Comparison of ENCODE assay signal across 16 cellular contexts in the genomic region with DNA sequence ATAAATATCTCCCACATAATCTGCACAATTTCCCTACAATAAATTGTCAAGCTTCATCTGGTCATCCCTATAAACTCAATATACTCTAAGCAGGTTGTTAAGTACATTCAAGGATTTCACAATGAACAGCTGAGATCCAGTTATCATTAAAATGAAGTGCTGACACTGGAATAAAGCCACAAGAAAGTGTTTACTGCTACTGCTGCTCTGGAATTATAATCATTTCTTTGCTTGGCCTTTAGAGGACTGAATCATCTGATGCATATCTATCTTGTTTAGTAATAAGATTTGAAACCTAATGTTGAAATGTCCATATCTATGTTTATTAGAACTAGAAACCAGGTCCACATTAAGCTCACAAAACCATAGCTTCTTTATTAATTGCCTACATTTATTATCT.
DNase-seq lines count a peak whose midpoint lies in the region; ATAC-seq, FAIRE-seq and TF ChIP-seq lines count a peak whose summit lies in the region.
"Had no signal": no experiment of that assay in that cellular context is flagged by ENCODE, and none has a peak within 500 bp of the region (broad histone marks: within the 10 kb centered on the region; RNA-seq: fewer than 3 reads in every experiment).

No MANE protein-coding gene starts in this region.

- intact Hi-C loops in left lung (cut with DNase I), result no loop called here
- intact Hi-C loops in ovary (cut with DNase I), result no loop called here

- H3K27me3 ChIP-seq in left lung (no peaks in the 10 kb centered on the region), ovary (no peaks in the 10 kb centered on the region)
- H3K27me3 ChIP-seq: Peyer's patch, SJSA1 had no signal

- no peak overlapping the region for H3K4me3 ChIP-seq in AG09309 (ENCODE audit: control insufficient read depth, low read depth, low read length)
- H3K4me3 ChIP-seq in cardiac fibroblast (replicated peaks in 1 of 2; ENCODE audit: low read depth in 2 of 2, low read length in 2 of 2), result no peak overlapping the region
- H3K4me3 ChIP-seq in left lung, result no peak overlapping the region
- no peak overlapping the region for H3K4me3 ChIP-seq in ovary
- H3K4me3 ChIP-seq: Peyer's patch, SJSA1 had no signal

- DNase-seq in AG09309 (ENCODE audit: low read depth) (peak; percentile 62), HTR-8/SVneo (ENCODE audit: insufficient read length, low spot score) (peak; percentile 11), cardiac fibroblast (ENCODE audit: low read depth in 2 of 2) (peak; percentile 5 to 15), left lung (no peak), superior temporal gyrus (ENCODE audit: extremely low spot score) (no peak), COLO668 (lab: John Stamatoyannopoulos, UW; ENCODE audit: unreplicated experiment) (no peak), activated gamma-delta T cell treated with Interleukin-2 at 50 U/mL for 16 hours (no peak), ovary (no peak)
- DNase-seq: DMS53; H9; NCI-H1694 treated with DMSO at 0.1 percent for 48 hours; NCI-H510A; NCI-H748 treated with DMSO at 0.1 percent for 48 hours; NK-92 treated with Interleukin-12 subunit alpha and Interleukin-12 subunit beta, amount 100 ng/mL, for 24 hours; Peyer's patch had no signal

- no peak for TF ChIP-seq EP300 in ovary (IDR thresholded peaks at IDR 0.05)

- H3K9me3 ChIP-seq in left lung (peaks cover 0 to 7% of the 10 kb centered on the region in 2 donors), ovary (no peaks in the 10 kb centered on the region)
- H3K9me3 ChIP-seq: Peyer's patch, SJSA1 had no signal

- H3K36me3 ChIP-seq in left lung (no peaks in the 10 kb centered on the region), ovary (no peaks in the 10 kb centered on the region)
- H3K36me3 ChIP-seq: Peyer's patch, SJSA1 had no signal

- H3K4me1 ChIP-seq in left lung (no peaks in the 10 kb centered on the region), ovary (ENCODE audit: insufficient read depth) (no peaks in the 10 kb centered on the region)
- H3K4me1 ChIP-seq: Peyer's patch, SJSA1 had no signal

- no peak overlapping the region for H3K27ac ChIP-seq in left lung
- no peak overlapping the region for H3K27ac ChIP-seq in ovary
- H3K27ac ChIP-seq: Peyer's patch, SJSA1 had no signal

- TF ChIP-seq POLR2A in ovary (IDR thresholded peaks at IDR 0.05), result no peak

- ATAC-seq in left lung, result peak; percentile 48

- FAIRE-seq in HTR-8/SVneo (lab: Jason Lieb, UNC), result no peak

- TF ChIP-seq CTCF in AG09309 (IDR thresholded peaks at IDR 0.05; ENCODE audit: control insufficient read depth, insufficient read depth, low read depth, low read length, missing control alignments), result no peak
- TF ChIP-seq CTCF in cardiac fibroblast (IDR thresholded peaks at IDR 0.05; ENCODE audit: low read depth, low read length), result no peak
- no peak for TF ChIP-seq CTCF in left lung (IDR thresholded peaks at IDR 0.05)
- no peak for TF ChIP-seq CTCF in ovary (IDR thresholded peaks at IDR 0.05)

Comparison
In these comparisons a context has a peak if more than half of its experiments do, and no peak if none do; other contexts are left out.
1. DNase-seq: peak in AG09309 (single experiment), HTR-8/SVneo (single experiment) and cardiac fibroblast (2 of 2); none in left lung (0 of 2), superior temporal gyrus (single experiment), COLO668 (single experiment), activated gamma-delta T cell treated with Interleukin-2 at 50 U/mL for 16 hours (single experiment) and ovary (0 of 5).